ENCODE assay signal across 1 cellular context in the genomic region with DNA sequence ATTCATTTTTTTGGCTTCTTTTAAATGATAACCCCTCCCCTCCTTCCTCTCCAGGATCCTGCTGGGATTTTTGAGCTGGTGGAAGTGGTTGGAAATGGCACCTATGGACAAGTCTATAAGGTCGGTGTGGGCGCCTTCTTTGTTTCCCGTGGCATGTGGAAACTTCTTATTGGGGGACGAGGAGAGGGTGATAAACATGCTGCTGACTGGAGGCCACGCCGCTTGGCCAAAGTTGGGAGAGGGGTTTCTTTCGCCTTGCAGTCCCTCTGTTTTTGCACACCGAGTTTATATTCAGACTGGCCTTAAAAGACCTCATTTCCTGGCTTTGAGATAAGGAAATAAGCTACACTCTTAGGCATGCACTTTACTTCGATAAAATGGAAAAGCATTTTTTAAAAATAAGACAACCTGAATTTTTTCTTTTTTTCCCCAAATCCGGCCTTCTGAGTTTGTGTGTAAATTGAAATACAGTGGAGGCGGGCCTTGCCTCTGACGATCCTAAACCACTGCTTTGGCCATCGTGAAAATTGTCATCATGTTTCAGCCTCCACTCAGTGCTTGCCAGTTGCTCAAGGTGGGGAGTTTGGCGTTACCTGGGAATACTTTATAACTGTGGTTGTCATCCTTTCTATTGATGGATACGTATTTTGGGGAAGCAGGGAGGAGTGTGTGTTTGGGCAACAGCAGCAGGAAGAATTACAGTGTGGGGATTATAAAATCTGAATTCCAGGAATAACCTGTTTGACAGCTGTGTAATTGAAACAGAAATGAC.
A peak's percentile ranks its signal among the peaks of the same experiment; 100 is the strongest.
TF ChIP-seq lines count a peak whose summit lies in the region.

No MANE protein-coding gene starts in this region.

TF ChIP-seq in H1, 55 proteins besides CTCF, POLR2A, EP300 and RAD21:
- TF ChIP-seq CEBPB (IDR thresholded peaks at IDR 0.05; ENCODE audit: low read depth, low read length) (no peak), SIN3A (conservative IDR thresholded peaks at IDR 0.05 in 1 of 2, IDR thresholded peaks at IDR 0.05 in 1 of 2; ENCODE audit: low read depth in 1 of 2, low read length in 2 of 2) (peak in 1 of 2 experiments; percentile 33; a peak in 1 of 4 replicates)
